ENCODE assay signal across 7 cellular contexts in genomic region chr4:145557720-145558119, GRCh38.
DNase-seq lines count a peak whose midpoint lies in the region; ATAC-seq and TF ChIP-seq lines count a peak whose summit lies in the region.

No MANE protein-coding gene starts in this region.

- ATAC-seq in HCT116 = peak; percentile 91

- CTCF ChIA-PET in HCT116 (lab: Charles Lee) = interaction anchor here (0.7 to 2.4 kb wide), 7 partner anchors 12 to 341 kb away, joined by 3 to 22 read pairs (median 4); no protein-coding TSS in a partner anchor

- no peaks in the 10 kb centered on the region for H3K79me2 ChIP-seq in HCT116 (ENCODE audit: insufficient read depth, low read length)

- H3K9me2 ChIP-seq in HCT116 (ENCODE audit: insufficient read depth) = no peaks in the 10 kb centered on the region

- H3K4me2 ChIP-seq in HCT116 (ENCODE audit: low read length) = no peak overlapping the region

- no peaks in the 10 kb centered on the region for H3K27me3 ChIP-seq in HCT116 (ENCODE audit: insufficient read depth, low read length)
- no peaks in the 10 kb centered on the region for H3K27me3 ChIP-seq in MG63

- TF ChIP-seq POLR2A in HCT116 (IDR thresholded peaks at IDR 0.05; ENCODE audit: borderline replicate concordance, extremely low read depth, insufficient read depth, insufficient read length) = no peak

- H3K36me3 ChIP-seq in HCT116 (ENCODE audit: control insufficient read depth in 1 of 2, insufficient read depth in 2 of 2, low read length in 2 of 2) (no peaks in the 10 kb centered on the region), MG63 (no peaks in the 10 kb centered on the region; the same call in 1 of the 2 replicates)

- no peak overlapping the region for H3K9ac ChIP-seq in HCT116 (ENCODE audit: low read length)

- no peak overlapping the region for H3K27ac ChIP-seq in HCT116 (ENCODE audit: low read depth, low read length)

- peak; percentile 82 for TF ChIP-seq CTCF in GM12875 (IDR thresholded peaks at IDR 0.05; ENCODE audit: borderline replicate concordance, insufficient read depth, low read depth, low read length)
- TF ChIP-seq CTCF in HCT116 (IDR thresholded peaks at IDR 0.05 in 2 of 3, conservative IDR thresholded peaks at IDR 0.05 in 1 of 3; ENCODE audit: borderline replicate concordance in 1 of 3, insufficient read depth in 1 of 3, low read depth in 2 of 3, low read length in 2 of 3) = peak; percentile 96 to 98 (median 96)

- BruUV-seq in HCT116 (replicated peaks; lab: Mats Ljungman, UMichigan) = no TSS peak

- RAD21 ChIA-PET in HCT116 (lab: Charles Lee; ENCODE audit: low non-redundant PET in 1 of 2, low total read pairs in 2 of 2, uncharacterized antibody in 2 of 2, unreplicated experiment in 2 of 2) = interaction anchor here in 1 of 2 experiments (0.8 to 1.2 kb wide), 2 partner anchors 78 to 324 kb away, joined by 3 to 4 read pairs; no protein-coding TSS in a partner anchor

- H2AFZ ChIP-seq in HCT116 (ENCODE audit: low read depth, low read length, poor library complexity, severe bottlenecking) = no peak overlapping the region

- POLR2A ChIA-PET in HCT116 (lab: Charles Lee) = no interaction called here

- H4K20me1 ChIP-seq in HCT116 (ENCODE audit: insufficient read depth) = no peaks in the 10 kb centered on the region

- H3K9me3 ChIP-seq in HCT116 (ENCODE audit: control insufficient read depth in 1 of 2, insufficient read depth in 1 of 2, low read depth in 1 of 2, low read length in 2 of 2) = no peaks in the 10 kb centered on the region
- no peaks in the 10 kb centered on the region for H3K9me3 ChIP-seq in MG63

- intact Hi-C loops in HCT116 (cut with micrococcal nuclease) = loop anchor here (1.0 kb wide), 1 partner anchor 323 kb away; no protein-coding TSS in a partner anchor

- no peak overlapping the region for H3K4me3 ChIP-seq in GM12875 (ENCODE audit: low read depth, low read length)
- no peak overlapping the region for H3K4me3 ChIP-seq in HCT116 (replicated peaks in 1 of 2; ENCODE audit: low read depth in 1 of 2, low read length in 2 of 2)
- no peak overlapping the region for H3K4me3 ChIP-seq in MG63

- H3K4me1 ChIP-seq in HCT116 (ENCODE audit: control insufficient read depth in 1 of 2, insufficient read depth in 2 of 2, low read length in 2 of 2) = peaks cover 0 to 6% of the 10 kb centered on the region in 2 experiments; a peak in 1 of 4 replicates

- peak; percentile 76 for TF ChIP-seq RAD21 in HCT116 (IDR thresholded peaks at IDR 0.05; ENCODE audit: low read depth)

- peak; percentile 42 for DNase-seq in HCT116 (ENCODE audit: low read depth, low spot score)
- peak; percentile 11 for DNase-seq in MG63
- DNase-seq in T-helper 2 cell = peak in 3 of 5 experiments; percentile 13 to 72 (median 37)
- DNase-seq in brain pericyte (ENCODE audit: low read depth, low spot score) = peak; percentile 36
- peak; percentile 82 for DNase-seq in islet precursor cell
- DNase-seq in stimulated activated CD4-positive, alpha-beta T cell treated with anti-CD3 and anti-CD28 coated beads, Interleukin-4, amount 100 ng/mL, for 1 hour = peak; percentile 48

TF ChIP-seq in HCT116, 20 proteins besides CTCF, POLR2A, EP300 and RAD21:
- TF ChIP-seq SP1 (IDR thresholded peaks at IDR 0.05; ENCODE audit: low read depth) = no peak
- no peak for TF ChIP-seq CEBPB (IDR thresholded peaks at IDR 0.05; ENCODE audit: low read depth)
- peak; percentile 30; the same call in 1 of the 2 replicates for TF ChIP-seq FOSL1 (IDR thresholded peaks at IDR 0.05; ENCODE audit: low read depth)
- no peak for TF ChIP-seq ZBTB33 (IDR thresholded peaks at IDR 0.05; ENCODE audit: extremely low read depth, insufficient replicate concordance, low read length)
- TF ChIP-seq ZNF274 (IDR thresholded peaks at IDR 0.05; ENCODE audit: low read depth, low read length) = no peak
- TF ChIP-seq EGR1 (IDR thresholded peaks at IDR 0.05; ENCODE audit: low read depth) = no peak
- no peak for TF ChIP-seq EZH2 (IDR thresholded peaks at IDR 0.05)

Comparison
In these comparisons a context has a peak if more than half of its experiments do, and no peak if none do; other contexts are left out.
1. DNase-seq: peak in every context shown above with its lines; median percentile 82 in islet precursor cell; 48 in stimulated activated CD4-positive, alpha-beta T cell treated with anti-CD3 and anti-CD28 coated beads, Interleukin-4, amount 100 ng/mL, for 1 hour; 42 in HCT116; 37 in T-helper 2 cell; 36 in brain pericyte; 11 in MG63.